7 cellular contexts compared by ENCODE assay signal in genomic region chr10:11494923-11495322, GRCh38.
DNase-seq lines count a peak whose midpoint lies in the region; TF ChIP-seq lines count a peak whose summit lies in the region.
"Not testable (repeated sequence)": the region's sequence is repeated elsewhere in the genome, so short reads cannot be mapped to it uniquely, and the experiment has no call there.

No MANE protein-coding gene starts in this region.

- POLR2A ChIA-PET in GM10248 (lab: Yijun Ruan, JAX) = not testable (repeated sequence)

- not testable (repeated sequence) for H2AFZ ChIP-seq in OCI-LY3 (ENCODE audit: low read depth, low read length)

- 66 to 79% (median 72%) methylated on average over 3 to 13 of the region's 13 CpGs for WGBS in stomach, 5 donors

- DNase-seq in GM10248 (ENCODE audit: extremely low spot score); astrocyte of the spinal cord (ENCODE audit: low read depth, low spot score); epithelial cell of esophagus (ENCODE audit: low read depth): not testable (repeated sequence)
- DNase-seq in cardiac muscle cell (ENCODE audit: low read depth in 1 of 2, low spot score in 1 of 2) = peak in 1 of 2 donors; percentile 44
- peak; percentile 33 for DNase-seq in stomach

- peaks cover 70% of the 10 kb centered on the region for H3K36me3 Mint-ChIP-seq in nephron (ENCODE audit: low read depth)

- TF ChIP-seq CTCF in GM10248 (IDR thresholded peaks at IDR 0.05; ENCODE audit: control extremely low read depth, extremely low read depth, low read depth, missing control alignments) (peak; percentile 9), OCI-LY3 (IDR thresholded peaks at IDR 0.05; ENCODE audit: low read depth, low read length) (peak; percentile 15; the same call in 1 of the 2 replicates), astrocyte of the spinal cord (IDR thresholded peaks at IDR 0.05; ENCODE audit: low read depth, low read length) (peak; percentile 35), epithelial cell of esophagus (IDR thresholded peaks at IDR 0.05; ENCODE audit: insufficient read depth, low read depth, low read length, missing control alignments) (peak; percentile 21), cardiac muscle cell (IDR thresholded peaks at IDR 0.05; ENCODE audit: low read depth, low read length) (peak; percentile 51), nephron (IDR thresholded peaks at IDR 0.05; ENCODE audit: unreplicated experiment in 3 of 3) (peak; percentile 34 to 58 (median 45)), stomach (IDR thresholded peaks at IDR 0.05) (peak in 2 of 7 experiments; percentile 17)

- H3K9me3 ChIP-seq in OCI-LY3 (ENCODE audit: insufficient read depth, low read length); cardiac muscle cell (ENCODE audit: low read depth); stomach: not testable (repeated sequence)

- not testable (repeated sequence) for H3K9me3 Mint-ChIP-seq in nephron

- H3K27ac ChIP-seq in OCI-LY3 (ENCODE audit: low read length); cardiac muscle cell; stomach: not testable (repeated sequence)

- not testable (repeated sequence) for H3K4me3 ChIP-seq in OCI-LY3 (ENCODE audit: low read length); astrocyte of the spinal cord (ENCODE audit: low read depth, low read length); epithelial cell of esophagus (ENCODE audit: low read length); cardiac muscle cell; stomach

- H4K20me1 ChIP-seq in OCI-LY3 (ENCODE audit: insufficient read depth, low read length) = not testable (repeated sequence)

- not testable (repeated sequence) for H3K36me3 ChIP-seq in OCI-LY3 (replicated peaks; ENCODE audit: low read depth, low read length); cardiac muscle cell
- peaks cover 0 to 50% (median 32%) of the 10 kb centered on the region in 4 donors for H3K36me3 ChIP-seq in stomach

- H3K9ac ChIP-seq in OCI-LY3 (ENCODE audit: low read length) = not testable (repeated sequence)

- not testable (repeated sequence) for H3K27me3 ChIP-seq in OCI-LY3 (ENCODE audit: low read depth, low read length); cardiac muscle cell; stomach

- not testable (repeated sequence) for H3K79me2 ChIP-seq in OCI-LY3 (ENCODE audit: low read length)

- not testable (repeated sequence) for H3K27me3 Mint-ChIP-seq in nephron (ENCODE audit: low read depth)

- H3K4me1 Mint-ChIP-seq in nephron = not testable (repeated sequence)

- in situ Hi-C loops in astrocyte of the spinal cord (cut with HindIII; ENCODE audit: low sequenced_read_pairs) = not testable (repeated sequence)

- not testable (repeated sequence) for H3K4me1 ChIP-seq in OCI-LY3 (ENCODE audit: low read length); stomach
- H3K4me1 ChIP-seq in cardiac muscle cell (ENCODE audit: low read depth) = peaks cover 17% of the 10 kb centered on the region

- H3K27ac Mint-ChIP-seq in nephron = not testable (repeated sequence)

- H3K4me3 Mint-ChIP-seq in nephron = not testable (repeated sequence)

- not testable (repeated sequence) for H3K4me2 ChIP-seq in OCI-LY3 (ENCODE audit: low read length)

- CTCF ChIA-PET in GM10248 (lab: Yijun Ruan, JAX) = interaction anchor here (1.9 kb wide), 1 partner anchor 10 kb away, joined by 13 read pairs; no protein-coding TSS in a partner anchor

- not testable (repeated sequence) for TF ChIP-seq EP300 in stomach (IDR thresholded peaks at IDR 0.05)

- TF ChIP-seq POLR2A in stomach (IDR thresholded peaks at IDR 0.05) = not testable (repeated sequence)

- intact Hi-C loops in stomach (cut with DNase I; ENCODE audit: low total_unique reads) = not testable (repeated sequence)
